In the genomic region with DNA sequence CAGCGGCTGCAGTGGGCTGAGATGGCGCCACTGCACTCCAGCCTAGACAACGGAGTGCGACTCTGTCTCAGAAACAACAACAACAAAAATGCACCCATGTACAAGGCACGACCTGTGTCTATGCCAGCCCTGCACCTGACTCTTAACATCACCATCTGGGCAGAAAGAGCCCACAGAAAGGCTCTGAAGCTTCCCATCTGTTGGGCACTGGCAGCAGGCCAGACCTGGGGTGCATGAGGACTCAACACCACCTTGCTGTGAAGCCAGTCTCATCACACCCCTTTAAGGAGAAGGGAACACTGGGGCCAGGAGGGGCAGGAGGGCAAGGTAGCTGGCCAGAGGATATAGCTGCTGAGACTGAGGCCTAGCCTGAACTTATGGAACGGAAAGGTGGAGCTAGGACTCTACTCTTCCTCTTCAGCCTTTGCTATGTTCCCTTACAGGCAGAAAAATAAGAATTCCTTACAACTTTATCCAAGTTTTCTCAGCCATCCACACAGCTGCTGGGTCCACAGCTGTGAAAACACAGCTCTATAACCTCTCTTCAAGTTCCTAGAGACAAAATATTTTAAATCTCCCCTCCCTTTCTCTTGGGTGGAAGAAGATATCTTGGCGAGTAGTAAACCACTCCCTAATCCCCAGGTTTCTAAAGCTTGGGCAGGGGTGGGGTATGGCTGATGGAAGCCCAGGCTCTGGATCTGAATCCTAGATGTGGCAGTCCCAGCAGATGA, we compare ENCODE assay signal across 19 cellular contexts. TPM values are rescaled to one million over a fixed set of nuclear protein-coding genes. Genes with fewer than 3 reads are reported as not detected.
DNase-seq lines count a peak whose midpoint lies in the region; ATAC-seq and TF ChIP-seq lines count a peak whose summit lies in the region.
"Had no signal": no experiment of that assay in that cellular context is flagged by ENCODE, and none has a peak within 500 bp of the region (broad histone marks: within the 10 kb centered on the region; RNA-seq: fewer than 3 reads in every experiment).

No MANE protein-coding gene starts in this region.

- no peak overlapping the region for H3K27ac Mint-ChIP-seq in natural killer cell treated with Interleukin-12 subunit alpha and Interleukin-12 subunit beta and Interleukin-15 and Interleukin-18, amount 100 ng/mL, for 72 hours
- H3K27ac Mint-ChIP-seq in natural killer cell: peak overlapping the region in 1 of 2 donors; percentile 77
- no peak overlapping the region for H3K27ac Mint-ChIP-seq in activated T-helper 17 cell treated with anti-CD3 and anti-CD28 coated beads, Interleukin-2, amount 50 U/mL, for 72 hours
- H3K27ac Mint-ChIP-seq: mesothelial cell of epicardium had no signal

- no peak for DNase-seq in natural killer cell treated with Interleukin-12 subunit alpha and Interleukin-12 subunit beta and Interleukin-15 and Interleukin-18, amount 100 ng/mL, for 72 hours (ENCODE audit: low spot score)
- DNase-seq in natural killer cell (no peak), myocyte (ENCODE audit: low read depth) (peak; percentile 82)
- DNase-seq in activated CD4-positive, CD25-positive, alpha-beta regulatory T cell (lab: John Stamatoyannopoulos, UW): no peak
- DNase-seq: activated CD4-positive, CD25-positive, alpha-beta regulatory T cell treated with anti-CD3 and anti-CD28 coated beads, Interleukin-2, amount 50 U/mL, for 72 hours; activated T-cell treated with anti-CD3 and anti-CD28 coated beads, Interleukin-2, amount 50 U/mL, for 48 hours; BE2C; immature natural killer cell; PC-3; stimulated activated CD4-positive, alpha-beta T cell treated with anti-CD3 and anti-CD28 coated beads, Interleukin-4, amount 100 ng/mL, for 1 hour; T-helper 1 cell had no signal

- H3K9me2 ChIP-seq in OCI-LY1 (ENCODE audit: low read depth, low read length): no peaks in the 10 kb centered on the region

- no peaks in the 10 kb centered on the region for H3K27me3 ChIP-seq in OCI-LY1 (ENCODE audit: insufficient read depth, low read length)
- H3K27me3 ChIP-seq: BE2C had no signal

- H3K4me1 ChIP-seq in OCI-LY1 (ENCODE audit: insufficient read depth, low read length, severe bottlenecking): peaks cover 24% of the 10 kb centered on the region
- H3K4me1 ChIP-seq: BE2C had no signal

- H3K36me3 Mint-ChIP-seq in natural killer cell treated with Interleukin-12 subunit alpha and Interleukin-12 subunit beta and Interleukin-15 and Interleukin-18, amount 100 ng/mL, for 72 hours: peaks cover 8% of the 10 kb centered on the region
- peaks cover 8% of the 10 kb centered on the region for H3K36me3 Mint-ChIP-seq in natural killer cell
- H3K36me3 Mint-ChIP-seq in activated T-helper 17 cell treated with anti-CD3 and anti-CD28 coated beads, Interleukin-2, amount 50 U/mL, for 72 hours (ENCODE audit: low read depth): peaks cover 60% of the 10 kb centered on the region

- peaks cover 55% of the 10 kb centered on the region for H3K36me3 ChIP-seq in OCI-LY1 (ENCODE audit: insufficient read depth, low read length)

- ATAC-seq in natural killer cell treated with Interleukin-12 subunit alpha and Interleukin-12 subunit beta and Interleukin-15 and Interleukin-18, amount 100 ng/mL, for 72 hours: no peak
- no peak for ATAC-seq in natural killer cell
- ATAC-seq in activated T-helper 17 cell treated with anti-CD3 and anti-CD28 coated beads, Interleukin-2, amount 50 U/mL, for 72 hours (replicated peaks): no peak
- ATAC-seq in HG03045 (IDR thresholded peaks at IDR 0.05; ENCODE audit: unreplicated experiment): no peak
- no peak for ATAC-seq in GM21526 (IDR thresholded peaks at IDR 0.05; ENCODE audit: low FRiP score, unreplicated experiment)
- ATAC-seq: PC-3 had no signal

- intact Hi-C loops in natural killer cell (cut with micrococcal nuclease): no loop called here

- no peaks in the 10 kb centered on the region for H3K9me3 ChIP-seq in OCI-LY1 (ENCODE audit: low read length)
- H3K9me3 ChIP-seq: BE2C had no signal

- no peaks in the 10 kb centered on the region for H4K20me1 ChIP-seq in OCI-LY1 (ENCODE audit: insufficient read depth, low read length)

- no peaks in the 10 kb centered on the region for H3K27me3 Mint-ChIP-seq in natural killer cell treated with Interleukin-12 subunit alpha and Interleukin-12 subunit beta and Interleukin-15 and Interleukin-18, amount 100 ng/mL, for 72 hours
- no peaks in the 10 kb centered on the region for H3K27me3 Mint-ChIP-seq in natural killer cell (ENCODE audit: low read depth in 2 of 2)
- H3K27me3 Mint-ChIP-seq in activated T-helper 17 cell treated with anti-CD3 and anti-CD28 coated beads, Interleukin-2, amount 50 U/mL, for 72 hours: no peaks in the 10 kb centered on the region

- no peak overlapping the region for H2AFZ ChIP-seq in OCI-LY1 (ENCODE audit: low read length)

- no peak overlapping the region for H3K4me2 ChIP-seq in OCI-LY1 (ENCODE audit: low read length)

- TF ChIP-seq CTCF in natural killer cell (IDR thresholded peaks at IDR 0.05) (no peak), OCI-LY1 (IDR thresholded peaks at IDR 0.05; ENCODE audit: low read length) (no peak)

- H3K4me3 ChIP-seq in OCI-LY1 (ENCODE audit: low read depth, low read length, poor library complexity, severe bottlenecking): no peak overlapping the region

- H3F3A ChIP-seq in OCI-LY1 (ENCODE audit: insufficient read depth, low read length): no peaks in the 10 kb centered on the region

- no peak overlapping the region; the same call in 1 of the 2 replicates for H3K9ac ChIP-seq in OCI-LY1 (ENCODE audit: low read length)

- H3K79me2 ChIP-seq in OCI-LY1 (ENCODE audit: insufficient read depth, low read length): peaks cover 14% of the 10 kb centered on the region

- peak overlapping the region; percentile 8 for H3K4me3 Mint-ChIP-seq in natural killer cell treated with Interleukin-12 subunit alpha and Interleukin-12 subunit beta and Interleukin-15 and Interleukin-18, amount 100 ng/mL, for 72 hours
- no peak overlapping the region for H3K4me3 Mint-ChIP-seq in natural killer cell
- H3K4me3 Mint-ChIP-seq in activated T-helper 17 cell treated with anti-CD3 and anti-CD28 coated beads, Interleukin-2, amount 50 U/mL, for 72 hours: no peak overlapping the region

- peak overlapping the region; percentile 43 for H3K27ac ChIP-seq in OCI-LY1 (ENCODE audit: low read depth, low read length, poor library complexity, severe bottlenecking)

- H3K9me3 Mint-ChIP-seq in natural killer cell treated with Interleukin-12 subunit alpha and Interleukin-12 subunit beta and Interleukin-15 and Interleukin-18, amount 100 ng/mL, for 72 hours: no peaks in the 10 kb centered on the region
- no peaks in the 10 kb centered on the region for H3K9me3 Mint-ChIP-seq in natural killer cell
- no peaks in the 10 kb centered on the region for H3K9me3 Mint-ChIP-seq in activated T-helper 17 cell treated with anti-CD3 and anti-CD28 coated beads, Interleukin-2, amount 50 U/mL, for 72 hours
- H3K9me3 Mint-ChIP-seq: immature natural killer cell, mesothelial cell of epicardium had no signal

- H3K4me1 Mint-ChIP-seq in natural killer cell treated with Interleukin-12 subunit alpha and Interleukin-12 subunit beta and Interleukin-15 and Interleukin-18, amount 100 ng/mL, for 72 hours (ENCODE audit: low read depth in 2 of 2): peaks cover 33 to 36% of the 10 kb centered on the region in 2 donors
- H3K4me1 Mint-ChIP-seq in natural killer cell: peaks cover 29 to 40% of the 10 kb centered on the region in 2 donors
- peaks cover 20% of the 10 kb centered on the region for H3K4me1 Mint-ChIP-seq in activated T-helper 17 cell treated with anti-CD3 and anti-CD28 coated beads, Interleukin-2, amount 50 U/mL, for 72 hours

RNA-seq across cellular contexts. Expression of gene ELOB, which starts 2.8 kb away (rescaled TPM):
- 100 to 1,000 TPM; 196 to 201 TPM for total RNA-seq in natural killer cell treated with Interleukin-12 subunit alpha and Interleukin-12 subunit beta and Interleukin-15 and Interleukin-18, amount 100 ng/mL, for 72 hours
- 100 to 1,000 TPM; 146 to 207 (median 161) TPM for total RNA-seq in natural killer cell
- 235 and 770 TPM in 2 replicates for total RNA-seq in myocyte
- 478 TPM for polyA plus RNA-seq in myocyte (2012)
- total RNA-seq in activated T-helper 17 cell treated with anti-CD3 and anti-CD28 coated beads, Interleukin-2, amount 50 U/mL, for 72 hours: 100 to 1,000 TPM; 160 to 280 TPM

RNA-seq across cellular contexts. Expression of gene PRSS33, which starts 13.0 kb away (rescaled TPM):
- not detected for total RNA-seq in natural killer cell treated with Interleukin-12 subunit alpha and Interleukin-12 subunit beta and Interleukin-15 and Interleukin-18, amount 100 ng/mL, for 72 hours
- under 1 TPM; 0.20 to 0.63 (median 0.54) TPM for total RNA-seq in natural killer cell
- not detected in 2 replicates for total RNA-seq in myocyte
- polyA plus RNA-seq in myocyte (2012): not detected
- not detected for total RNA-seq in activated T-helper 17 cell treated with anti-CD3 and anti-CD28 coated beads, Interleukin-2, amount 50 U/mL, for 72 hours
- total RNA-seq: frontal cortex, H1, mesothelial cell of epicardium, renal cortical epithelial cell had no signal

RNA-seq across cellular contexts. Expression of gene SRRM2, which starts 21.9 kb away (rescaled TPM):
- total RNA-seq in natural killer cell treated with Interleukin-12 subunit alpha and Interleukin-12 subunit beta and Interleukin-15 and Interleukin-18, amount 100 ng/mL, for 72 hours: 1,000 to 10,000 TPM in 1 of 2 donors, 100 to 1,000 TPM in 1; 569 to 1,109 TPM
- 1,000 to 10,000 TPM; 1,131 to 1,162 (median 1,149) TPM for total RNA-seq in natural killer cell
- 93.5 and 93.8 TPM in 2 replicates for total RNA-seq in myocyte
- polyA plus RNA-seq in myocyte (2012): 291 TPM
- total RNA-seq in activated T-helper 17 cell treated with anti-CD3 and anti-CD28 coated beads, Interleukin-2, amount 50 U/mL, for 72 hours: 100 to 1,000 TPM; 553 to 810 TPM

RNA-seq across cellular contexts. Expression of gene PRSS41, which starts 23.9 kb away (rescaled TPM):
- total RNA-seq in natural killer cell treated with Interleukin-12 subunit alpha and Interleukin-12 subunit beta and Interleukin-15 and Interleukin-18, amount 100 ng/mL, for 72 hours: not detected
- under 1 TPM in 1 of 3 donors, not detected in 2; 0.33 TPM for total RNA-seq in natural killer cell
- total RNA-seq in myocyte: not detected in 2 replicates
- polyA plus RNA-seq in myocyte (2012): not detected
- not detected for total RNA-seq in activated T-helper 17 cell treated with anti-CD3 and anti-CD28 coated beads, Interleukin-2, amount 50 U/mL, for 72 hours
- total RNA-seq: frontal cortex, H1, mesothelial cell of epicardium, PC-3, renal cortical epithelial cell had no signal
- polyA plus RNA-seq: H1, immature natural killer cell had no signal

RNA-seq across cellular contexts. Expression of gene PRSS21, which starts 42.7 kb away (rescaled TPM):
- total RNA-seq in natural killer cell treated with Interleukin-12 subunit alpha and Interleukin-12 subunit beta and Interleukin-15 and Interleukin-18, amount 100 ng/mL, for 72 hours: 10 to 100 TPM in 1 of 2 donors, under 1 TPM in 1; 0.53 to 21.5 TPM
- total RNA-seq in natural killer cell (1 to 10 TPM in 1 of 3 donors, under 1 TPM in 1, not detected in 1; 0.64 to 6.6 TPM), myocyte (not detected in 2 replicates)
- not detected for polyA plus RNA-seq in myocyte (2012)
- total RNA-seq in activated T-helper 17 cell treated with anti-CD3 and anti-CD28 coated beads, Interleukin-2, amount 50 U/mL, for 72 hours: 1 to 10 TPM; 1.2 to 4.8 TPM
- total RNA-seq: frontal cortex, mesothelial cell of epicardium, PC-3 had no signal
